ENCODE assay signal across 8 cellular contexts in genomic region chr15:38699633-38700230, GRCh38.
DNase-seq lines count a peak whose midpoint lies in the region; ATAC-seq and TF ChIP-seq lines count a peak whose summit lies in the region.

No MANE protein-coding gene starts in this region.

- peak overlapping the region; percentile 79 to 91 (median 80) for H3K27ac Mint-ChIP-seq in CD4-positive, CD25-positive, alpha-beta regulatory T cell

- H3K36me3 ChIP-seq in CD4-positive, CD25-positive, alpha-beta regulatory T cell (ENCODE audit: control insufficient read depth, insufficient read depth, low read length) = peaks cover 6% of the 10 kb centered on the region
- no peaks in the 10 kb centered on the region for H3K36me3 ChIP-seq in Peyer's patch
- no peaks in the 10 kb centered on the region for H3K36me3 ChIP-seq in parathyroid adenoma (ENCODE audit: control insufficient read depth, insufficient read depth, low read length)

- no peak for TF ChIP-seq POLR2A in Peyer's patch (IDR thresholded peaks at IDR 0.05)

- H2AFZ ChIP-seq in parathyroid adenoma = no peak overlapping the region

- H3K4me1 Mint-ChIP-seq in CD4-positive, CD25-positive, alpha-beta regulatory T cell = peaks cover 24 to 72% (median 48%) of the 10 kb centered on the region in 4 donors

- no peaks in the 10 kb centered on the region for H3K36me3 Mint-ChIP-seq in CD4-positive, CD25-positive, alpha-beta regulatory T cell

- H3K4me1 ChIP-seq in CD4-positive, CD25-positive, alpha-beta regulatory T cell (ENCODE audit: control insufficient read depth, insufficient read depth, low read length, poor library complexity, severe bottlenecking) = peaks cover 70% of the 10 kb centered on the region
- H3K4me1 ChIP-seq in Peyer's patch (peaks cover 0 to 6% (median 0%) of the 10 kb centered on the region in 4 donors), parathyroid adenoma (no peaks in the 10 kb centered on the region)

- DNase-seq in CD4-positive, CD25-positive, alpha-beta regulatory T cell = peak; percentile 61 to 92 (median 75)
- DNase-seq in Peyer's patch (peak in 2 of 3 donors; percentile 76 to 92), foreskin fibroblast (peak; percentile 29 to 73)
- DNase-seq in activated T-helper 1 cell treated with anti-CD3 and anti-CD28 coated beads, Interleukin-2, amount 50 U/mL, for 16 hours (ENCODE audit: low read depth in 1 of 2, low spot score in 1 of 2) = peak; percentile 32 to 34

- no peaks in the 10 kb centered on the region for H3K27me3 Mint-ChIP-seq in CD4-positive, CD25-positive, alpha-beta regulatory T cell

- H3K9me3 Mint-ChIP-seq in CD4-positive, CD25-positive, alpha-beta regulatory T cell = no peaks in the 10 kb centered on the region

- ATAC-seq in CD4-positive, CD25-positive, alpha-beta regulatory T cell (ENCODE audit: low read depth in 2 of 2) = peak; percentile 56 to 57
- ATAC-seq in GM19035 (IDR thresholded peaks at IDR 0.05; ENCODE audit: unreplicated experiment) (peak; percentile 69), HG03571 (IDR thresholded peaks at IDR 0.05; ENCODE audit: unreplicated experiment) (peak; percentile 63), GM21447 (IDR thresholded peaks at IDR 0.05; ENCODE audit: unreplicated experiment) (no peak)

- no peaks in the 10 kb centered on the region for H3K27me3 ChIP-seq in CD4-positive, CD25-positive, alpha-beta regulatory T cell (ENCODE audit: control insufficient read depth, insufficient read depth, low read length)
- H3K27me3 ChIP-seq in Peyer's patch (no peaks in the 10 kb centered on the region), parathyroid adenoma (ENCODE audit: control insufficient read depth, insufficient read depth, low read length) (no peaks in the 10 kb centered on the region)

- H3K4me2 ChIP-seq in parathyroid adenoma (ENCODE audit: low read length) = no peak overlapping the region

- H3K9me3 ChIP-seq in CD4-positive, CD25-positive, alpha-beta regulatory T cell (ENCODE audit: control insufficient read depth in 2 of 2, low read length in 2 of 2) = no peaks in the 10 kb centered on the region
- H3K9me3 ChIP-seq in Peyer's patch (no peaks in the 10 kb centered on the region), parathyroid adenoma (ENCODE audit: control insufficient read depth, low read length) (no peaks in the 10 kb centered on the region)

- H3K9ac ChIP-seq in parathyroid adenoma = no peak overlapping the region

- peak overlapping the region; percentile 69 to 96 (median 84) for H3K4me3 Mint-ChIP-seq in CD4-positive, CD25-positive, alpha-beta regulatory T cell

- TF ChIP-seq CTCF in Peyer's patch (IDR thresholded peaks at IDR 0.05) = peak; percentile 66 to 86 (median 80)
- TF ChIP-seq CTCF in foreskin fibroblast (IDR thresholded peaks at IDR 0.05; ENCODE audit: low read depth, low read length) = peak; percentile 90
- TF ChIP-seq CTCF in parathyroid adenoma (IDR thresholded peaks at IDR 0.05) = peak; percentile 59

- H3K27ac ChIP-seq in CD4-positive, CD25-positive, alpha-beta regulatory T cell (ENCODE audit: insufficient read depth, low read length, poor library complexity, severe bottlenecking) = peak overlapping the region; percentile 83
- H3K27ac ChIP-seq in Peyer's patch = no peak overlapping the region
- no peak overlapping the region for H3K27ac ChIP-seq in parathyroid adenoma

- H3K79me2 ChIP-seq in parathyroid adenoma = no peaks in the 10 kb centered on the region

- H3K4me3 ChIP-seq in CD4-positive, CD25-positive, alpha-beta regulatory T cell (ENCODE audit: low read depth, low read length) = peak overlapping the region; percentile 88
- H3K4me3 ChIP-seq in Peyer's patch = no peak overlapping the region
- H3K4me3 ChIP-seq in foreskin fibroblast (ENCODE audit: low read depth in 1 of 2, low read length in 2 of 2) = no peak overlapping the region
- no peak overlapping the region for H3K4me3 ChIP-seq in parathyroid adenoma (ENCODE audit: low read depth, low read length)

Comparison
In these comparisons a context has a peak if more than half of its experiments do, and no peak if none do; other contexts are left out.
1. DNase-seq: peak in every context shown above with its lines; median percentile 84 in Peyer's patch; 75 in CD4-positive, CD25-positive, alpha-beta regulatory T cell; 51 in foreskin fibroblast; 33 in activated T-helper 1 cell treated with anti-CD3 and anti-CD28 coated beads, Interleukin-2, amount 50 U/mL, for 16 hours.